ENCODE assay signal across 24 cellular contexts in genomic region chrX:54271661-54272060, GRCh38.
"Had no signal": no experiment of that assay in that cellular context is flagged by ENCODE, and none has a peak within 500 bp of the region (broad histone marks: within the 10 kb centered on the region; RNA-seq: fewer than 3 reads in every experiment).

No MANE protein-coding gene starts in this region.

- ATAC-seq: natural killer cell; right cardiac atrium; stimulated activated effector memory CD8-positive, alpha-beta T cell treated with anti-CD3 and anti-CD28 coated beads, Interleukin-12 subunit alpha, Interleukin-12 subunit beta, amount 100 ng/mL, for 72 hours; upper lobe of right lung had no signal

- H3K4me1 ChIP-seq: left ventricle myocardium inferior, prostate gland, sigmoid colon, spleen, suprapubic skin, tibial artery, upper lobe of right lung had no signal

- H3K27ac ChIP-seq: left ventricle myocardium inferior, ovary, prostate gland, sigmoid colon, spleen, suprapubic skin, thoracic aorta, tibial artery, upper lobe of right lung had no signal

- H3K27me3 ChIP-seq: ovary, sigmoid colon, suprapubic skin, tibial artery, upper lobe of right lung had no signal

- H3K4me3 ChIP-seq: left ventricle myocardium inferior, lung, ovary, prostate gland, sigmoid colon, spleen, suprapubic skin, thoracic aorta, tibial artery, upper lobe of right lung had no signal

- H3K9me3 ChIP-seq: left ventricle myocardium inferior, ovary, prostate gland, sigmoid colon, spleen, suprapubic skin, thoracic aorta, tibial artery, upper lobe of right lung had no signal

- DNase-seq: islet precursor cell; left ventricle myocardium inferior; mesendoderm; naive B cell; natural killer cell; nephron progenitor cell; ovary; posterior cingulate gyrus; retina; right cardiac atrium; sigmoid colon; small intestine; spleen; stimulated activated CD4-positive, alpha-beta T cell treated with anti-CD3 and anti-CD28 coated beads, Interleukin-4, amount 100 ng/mL, for 24 hours; stimulated activated naive CD4-positive, alpha-beta T cell; tibial artery; trophoblast cell; upper lobe of right lung had no signal

- FAIRE-seq: small intestine, urothelium cell line had no signal

- H3K36me3 ChIP-seq: left ventricle myocardium inferior, ovary, prostate gland, sigmoid colon, spleen, suprapubic skin, thoracic aorta, tibial artery, upper lobe of right lung had no signal
